In genomic region chr3:131008326-131008725, GRCh38 we compare ENCODE assay signal across 1 cellular context.
A peak's percentile ranks its signal among the peaks of the same experiment; 100 is the strongest.
TF ChIP-seq lines count a peak whose summit lies in the region.

No MANE protein-coding gene starts in this region.

TF ChIP-seq in GM12878, 131 proteins besides CTCF, POLR2A, EP300 and RAD21:
- TF ChIP-seq ZBTB40 (IDR thresholded peaks at IDR 0.05; ENCODE audit: borderline replicate concordance) (peak; percentile 72), ZBED1 (IDR thresholded peaks at IDR 0.05; ENCODE audit: borderline replicate concordance) (no peak)
TF ChIP-seq in GM12878: peak in this region for 1.
